22 cellular contexts compared by ENCODE assay signal in the genomic region with DNA sequence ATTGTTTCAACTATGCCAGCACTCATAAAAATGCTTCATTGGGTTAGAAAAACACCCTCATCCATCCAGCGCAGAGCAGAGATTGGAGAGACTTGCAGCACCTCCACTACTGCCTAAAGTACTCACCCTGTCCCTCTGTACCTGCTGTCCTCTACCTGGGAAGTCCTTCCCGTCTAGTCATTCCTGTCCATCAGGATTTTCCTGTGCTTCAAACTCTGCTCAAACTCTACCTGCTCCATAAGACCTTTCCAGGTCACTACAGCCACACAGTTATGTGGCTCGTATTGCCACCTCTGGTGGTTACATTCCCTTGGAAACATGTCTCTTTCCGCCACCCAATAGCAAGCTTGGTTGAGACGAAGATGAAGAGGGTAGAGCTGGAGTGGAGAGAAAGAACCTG. TPM values are rescaled to one million over a fixed set of nuclear protein-coding genes. Genes with fewer than 3 reads are reported as not detected.
DNase-seq lines count a peak whose midpoint lies in the region; TF ChIP-seq lines count a peak whose summit lies in the region.
"Had no signal": no experiment of that assay in that cellular context is flagged by ENCODE, and none has a peak within 500 bp of the region (broad histone marks: within the 10 kb centered on the region; RNA-seq: fewer than 3 reads in every experiment).

No MANE protein-coding gene starts in this region.

- no peak for TF ChIP-seq EP300 in esophagus muscularis mucosa (IDR thresholded peaks at IDR 0.05)

- H3K9me2 ChIP-seq in PC-9 (ENCODE audit: insufficient read depth): no peaks in the 10 kb centered on the region

- TF ChIP-seq CTCF in PC-9 (conservative IDR thresholded peaks at IDR 0.05) (no peak), esophagus muscularis mucosa (IDR thresholded peaks at IDR 0.05) (no peak), thyroid gland (IDR thresholded peaks at IDR 0.05) (no peak)

- WGBS in esophagus muscularis mucosa: 78% methylated on average over 5 of the region's 5 CpGs
- 48 to 56% methylated on average over 5 of the region's 5 CpGs for WGBS in thyroid gland, 2 donors

- no peak overlapping the region for H2AFZ ChIP-seq in PC-9
- H2AFZ ChIP-seq: GM23248 had no signal

- CTCF ChIA-PET in PC-9 (lab: Charles Lee): no interaction called here

- peaks cover 2% of the 10 kb centered on the region for H3K4me1 Mint-ChIP-seq in activated CD4-positive, alpha-beta T cell treated with anti-CD3 and anti-CD28 coated beads, Interleukin-2, amount 10 ng/mL, durations not matched to agents 24 days and 14 days
- H3K4me1 Mint-ChIP-seq: CD4-positive, CD25-positive, alpha-beta regulatory T cell had no signal

- H3K36me3 Mint-ChIP-seq in activated CD4-positive, alpha-beta T cell treated with anti-CD3 and anti-CD28 coated beads, Interleukin-2, amount 10 ng/mL, durations not matched to agents 24 days and 14 days (ENCODE audit: low read depth): no peaks in the 10 kb centered on the region

- DNase-seq in activated CD4-positive, alpha-beta T cell treated with anti-CD3 and anti-CD28 coated beads, Interleukin-2, amount 10 ng/mL, durations not matched to agents 24 days and 14 days: no peak
- DNase-seq in activated CD4-positive, alpha-beta T cell treated with anti-CD3 and anti-CD28 coated beads for 4 hours: no peak
- DNase-seq in PC-9 (peak in 1 of 2 experiments; percentile 65), esophagus muscularis mucosa (ENCODE audit: extremely low spot score) (peak; percentile 37), thyroid gland (peak; percentile 26 to 34), HPDE6-E6E7 (ENCODE audit: extremely low spot score) (no peak), islet precursor cell (no peak), SKM-1 (lab: John Stamatoyannopoulos, UW; ENCODE audit: unreplicated experiment) (no peak)
- DNase-seq: Caco-2; CD4-positive, CD25-positive, alpha-beta regulatory T cell; CD8-positive, alpha-beta T cell; DMS153; DND-41; GDM1; GM23248; H7; HCEC 1CT had no signal

- intact Hi-C loops in activated CD4-positive, alpha-beta T cell treated with anti-CD3 and anti-CD28 coated beads, Interleukin-2, amount 10 ng/mL, durations not matched to agents 24 days and 14 days (cut with micrococcal nuclease): no loop called here
- intact Hi-C loops in PC-9 (cut with micrococcal nuclease; ENCODE audit: unreplicated experiment) (no loop called here), esophagus muscularis mucosa (cut with DNase I) (no loop called here), thyroid gland (cut with DNase I) (no loop called here)

- H3K9me3 ChIP-seq in PC-9 (ENCODE audit: insufficient read depth, low read depth) (no peaks in the 10 kb centered on the region), esophagus muscularis mucosa (no peaks in the 10 kb centered on the region), thyroid gland (no peaks in the 10 kb centered on the region)
- H3K9me3 ChIP-seq: BLaER1, Caco-2 had no signal

- H3K4me3 Mint-ChIP-seq in activated CD4-positive, alpha-beta T cell treated with anti-CD3 and anti-CD28 coated beads, Interleukin-2, amount 10 ng/mL, durations not matched to agents 24 days and 14 days: no peak overlapping the region
- H3K4me3 Mint-ChIP-seq: B cell; CD4-positive, CD25-positive, alpha-beta regulatory T cell; CD8-positive, alpha-beta T cell had no signal

- peak overlapping the region; percentile 11 for H3K27ac Mint-ChIP-seq in activated CD4-positive, alpha-beta T cell treated with anti-CD3 and anti-CD28 coated beads, Interleukin-2, amount 10 ng/mL, durations not matched to agents 24 days and 14 days
- H3K27ac Mint-ChIP-seq: B cell; CD4-positive, CD25-positive, alpha-beta regulatory T cell; CD8-positive, alpha-beta T cell had no signal

- H3K27me3 ChIP-seq in PC-9 (ENCODE audit: insufficient read depth, low read depth) (no peaks in the 10 kb centered on the region), esophagus muscularis mucosa (no peaks in the 10 kb centered on the region), thyroid gland (no peaks in the 10 kb centered on the region)
- H3K27me3 ChIP-seq: BLaER1 had no signal

- POLR2A ChIA-PET in PC-9 (lab: Charles Lee; ENCODE audit: unreplicated experiment): no interaction called here

- H3F3A ChIP-seq in PC-9 (ENCODE audit: insufficient read depth, low read depth): peaks cover 23% of the 10 kb centered on the region; the same call in 1 of the 2 replicates

- H3K27me3 Mint-ChIP-seq in activated CD4-positive, alpha-beta T cell treated with anti-CD3 and anti-CD28 coated beads, Interleukin-2, amount 10 ng/mL, durations not matched to agents 24 days and 14 days: peaks cover 4% of the 10 kb centered on the region
- H3K27me3 Mint-ChIP-seq: CD4-positive, CD25-positive, alpha-beta regulatory T cell had no signal

- TF ChIP-seq POLR2A in esophagus muscularis mucosa (IDR thresholded peaks at IDR 0.05; ENCODE audit: low read depth): no peak
- TF ChIP-seq POLR2A in thyroid gland (IDR thresholded peaks at IDR 0.05): no peak

- H3K27ac ChIP-seq in PC-9 (no peak overlapping the region), esophagus muscularis mucosa (replicated peaks in 1 of 4) (no peak overlapping the region), thyroid gland (no peak overlapping the region)
- H3K27ac ChIP-seq: 22Rv1, BLaER1, C4-2B, GM23248 had no signal

- H4K20me1 ChIP-seq in PC-9 (ENCODE audit: insufficient read depth): no peaks in the 10 kb centered on the region
- H4K20me1 ChIP-seq: BLaER1 had no signal

- no TSS peak for BruUV-seq in PC-9 (replicated peaks; lab: Mats Ljungman, UMichigan)

- no peaks in the 10 kb centered on the region for H3K79me2 ChIP-seq in PC-9 (ENCODE audit: low read depth)

- H3K4me1 ChIP-seq in PC-9 (replicated peaks; ENCODE audit: insufficient read depth) (peaks cover 56% of the 10 kb centered on the region), esophagus muscularis mucosa (peaks cover 0 to 8% (median 6%) of the 10 kb centered on the region in 4 donors), thyroid gland (peaks cover 14 to 21% of the 10 kb centered on the region in 2 donors)
- H3K4me1 ChIP-seq: BLaER1 had no signal

- H3K9me3 Mint-ChIP-seq in activated CD4-positive, alpha-beta T cell treated with anti-CD3 and anti-CD28 coated beads, Interleukin-2, amount 10 ng/mL, durations not matched to agents 24 days and 14 days: no peaks in the 10 kb centered on the region
- H3K9me3 Mint-ChIP-seq: CD8-positive, alpha-beta T cell had no signal

- H3K4me2 ChIP-seq in PC-9: peak overlapping the region; percentile 11
- H3K4me2 ChIP-seq: BLaER1 had no signal

- no peaks in the 10 kb centered on the region for H3K36me3 ChIP-seq in PC-9 (ENCODE audit: low read depth)
- H3K36me3 ChIP-seq in esophagus muscularis mucosa: peaks cover 3 to 17% (median 6%) of the 10 kb centered on the region in 4 donors
- H3K36me3 ChIP-seq in thyroid gland: no peaks in the 10 kb centered on the region

- H3K4me3 ChIP-seq in PC-9: no peak overlapping the region
- H3K4me3 ChIP-seq in esophagus muscularis mucosa: no peak overlapping the region
- H3K4me3 ChIP-seq in thyroid gland (replicated peaks in 1 of 3): no peak overlapping the region
- H3K4me3 ChIP-seq: BLaER1, GM12878, GM23248 had no signal

RNA-seq across cellular contexts. Expression of a gene that starts 7.2 kb away (rescaled TPM):
- 0.65 and 0.71 TPM in 2 replicates for total RNA-seq in activated CD4-positive, alpha-beta T cell treated with anti-CD3 and anti-CD28 coated beads, Interleukin-2, amount 10 ng/mL, durations not matched to agents 24 days and 14 days
- total RNA-seq in PC-9 (2021): 0.85 and 1.6 TPM in 2 replicates
- 1 to 10 TPM in 3 of 4 donors, under 1 TPM in 1; 0.83 to 1.2 (median 1.2) TPM for total RNA-seq in esophagus muscularis mucosa
- total RNA-seq in thyroid gland: 1 to 10 TPM; 1.1 to 2.1 (median 1.7) TPM

RNA-seq across cellular contexts. Expression of a gene that starts 28.7 kb away (rescaled TPM):
- 60.9 and 65.0 TPM in 2 replicates for total RNA-seq in activated CD4-positive, alpha-beta T cell treated with anti-CD3 and anti-CD28 coated beads, Interleukin-2, amount 10 ng/mL, durations not matched to agents 24 days and 14 days
- total RNA-seq in PC-9 (2021): 20.6 and 23.7 TPM in 2 replicates
- total RNA-seq in esophagus muscularis mucosa: 10 to 100 TPM; 20.8 to 27.6 (median 25.7) TPM
- 10 to 100 TPM; 19.5 to 36.1 (median 26.3) TPM for total RNA-seq in thyroid gland

RNA-seq across cellular contexts. Expression of a gene that starts 28.9 kb away (rescaled TPM):
- total RNA-seq in activated CD4-positive, alpha-beta T cell treated with anti-CD3 and anti-CD28 coated beads, Interleukin-2, amount 10 ng/mL, durations not matched to agents 24 days and 14 days: 308 and 325 TPM in 2 replicates
- total RNA-seq in PC-9 (2021): 183 and 212 TPM in 2 replicates
- 100 to 1,000 TPM; 177 to 203 (median 192) TPM for total RNA-seq in esophagus muscularis mucosa
- 100 to 1,000 TPM; 128 to 252 (median 193) TPM for total RNA-seq in thyroid gland

RNA-seq across cellular contexts. Expression of a gene that starts 53.4 kb away (rescaled TPM):
- total RNA-seq in activated CD4-positive, alpha-beta T cell treated with anti-CD3 and anti-CD28 coated beads, Interleukin-2, amount 10 ng/mL, durations not matched to agents 24 days and 14 days: 2.1 and 2.7 TPM in 2 replicates
- 0.20 and 0.53 TPM in 2 replicates for total RNA-seq in PC-9 (2021)
- total RNA-seq in esophagus muscularis mucosa: 10 to 100 TPM in 3 of 4 donors, 1 to 10 TPM in 1; 7.5 to 23.0 (median 12.2) TPM
- 10 to 100 TPM in 1 of 4 donors, 1 to 10 TPM in 3; 2.5 to 23.6 (median 6.5) TPM for total RNA-seq in thyroid gland
- total RNA-seq: GM23248 had no signal

Comparison
In these comparisons a context has a peak if more than half of its experiments do, and no peak if none do; other contexts are left out.
1. DNase-seq: peak in esophagus muscularis mucosa (single experiment) and thyroid gland (2 of 2); none in activated CD4-positive, alpha-beta T cell treated with anti-CD3 and anti-CD28 coated beads, Interleukin-2, amount 10 ng/mL, durations not matched to agents 24 days and 14 days (single experiment), activated CD4-positive, alpha-beta T cell treated with anti-CD3 and anti-CD28 coated beads for 4 hours (0 of 2), HPDE6-E6E7 (single experiment), islet precursor cell (single experiment) and SKM-1 (single experiment).